Comparison of ENCODE assay signal across 1 cellular context in the genomic region with DNA sequence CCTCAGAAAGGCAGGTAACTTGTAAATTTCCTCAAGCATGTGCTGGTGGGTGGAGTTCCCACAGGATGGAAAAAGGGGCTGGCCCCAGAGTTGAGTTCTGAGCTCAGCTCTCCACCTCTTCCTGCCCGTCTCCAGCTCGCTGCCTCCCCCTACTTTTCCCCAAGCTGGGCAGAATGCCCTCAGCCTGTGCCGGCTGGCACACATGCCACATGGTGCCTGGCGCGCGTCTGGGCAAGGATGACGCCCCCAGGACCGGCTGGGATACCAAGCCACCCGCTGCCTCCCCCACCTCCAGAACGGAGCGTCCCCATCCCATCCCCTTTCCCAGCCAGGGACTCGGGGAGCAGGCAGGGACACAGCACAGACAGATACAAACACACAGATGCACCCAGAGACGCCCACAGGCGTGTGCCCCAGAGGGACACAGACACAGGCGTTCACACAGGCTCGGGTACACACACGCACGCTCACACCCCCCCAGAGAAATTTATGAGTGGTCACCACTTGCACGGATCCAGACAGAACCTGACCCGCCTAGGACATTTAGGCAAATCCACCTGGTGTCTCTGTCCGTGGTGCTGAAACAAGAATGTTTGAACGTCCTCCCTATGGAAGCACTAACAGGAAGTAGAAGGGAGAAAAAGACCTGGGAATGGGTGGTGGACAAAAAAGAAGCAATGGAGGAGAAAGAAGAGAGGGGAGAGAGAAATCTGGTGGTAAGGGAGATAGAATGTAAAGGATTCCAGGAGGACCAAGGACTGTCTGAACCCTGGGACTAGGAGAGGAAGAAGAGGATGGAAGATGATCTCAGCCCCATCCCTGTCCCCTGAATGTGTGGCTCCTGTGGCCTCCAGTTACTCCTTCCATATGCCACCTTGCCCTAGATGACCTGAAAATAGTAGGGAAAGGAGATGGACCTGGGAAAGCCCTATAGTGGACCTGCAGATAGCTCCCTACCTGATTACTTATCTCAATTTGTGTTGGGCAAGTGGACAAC.
TF ChIP-seq lines count a peak whose summit lies in the region.

No MANE protein-coding gene starts in this region.

TF ChIP-seq in HepG2, 621 proteins besides CTCF, POLR2A, EP300 and RAD21 (continued from another document and continues in another):
- TF ChIP-seq ZNF281 (CRISPR knock-in tag; IDR thresholded peaks at IDR 0.05; ENCODE audit: borderline replicate concordance) (peak; percentile 45; the same call in 1 of the 2 replicates), ZBTB3 (CRISPR knock-in tag; IDR thresholded peaks at IDR 0.05; ENCODE audit: borderline replicate concordance, low read depth) (0 out of 2 replicates have a peak, but pooled peaks have one; percentile 37), CBX2 (IDR thresholded peaks at IDR 0.05; ENCODE audit: low read depth, low read length) (no peak), CBX2 (CRISPR knock-in tag; IDR thresholded peaks at IDR 0.05; ENCODE audit: low read depth) (no peak), MLXIP (CRISPR knock-in tag; IDR thresholded peaks at IDR 0.05; ENCODE audit: borderline replicate concordance) (peak; percentile 87; the same call in 1 of the 2 replicates), SMARCC2 (IDR thresholded peaks at IDR 0.05) (no peak), TBL1XR1 (IDR thresholded peaks at IDR 0.05; ENCODE audit: borderline replicate concordance, low read length, partially characterized antibody) (no peak), SOX5 (CRISPR knock-in tag; IDR thresholded peaks at IDR 0.05; ENCODE audit: borderline replicate concordance) (peak; percentile 41; the same call in 1 of the 2 replicates), NKX3-1 (CRISPR knock-in tag; IDR thresholded peaks at IDR 0.05) (0 out of 2 replicates have a peak, but pooled peaks have one; percentile 54), SPEN (CRISPR knock-in tag; IDR thresholded peaks at IDR 0.05; ENCODE audit: low read depth) (0 out of 2 replicates have a peak, but pooled peaks have one; percentile 39), ZNF605 (CRISPR knock-in tag; IDR thresholded peaks at IDR 0.05) (peak; percentile 70; the same call in 1 of the 2 replicates), NFAT5 (CRISPR knock-in tag; IDR thresholded peaks at IDR 0.05) (peak; percentile 82), GZF1 (CRISPR knock-in tag; IDR thresholded peaks at IDR 0.05) (0 out of 2 replicates have a peak, but pooled peaks have one; percentile 32), SALL1 (CRISPR knock-in tag; IDR thresholded peaks at IDR 0.05) (peak; percentile 72), ZNF792 (CRISPR knock-in tag; IDR thresholded peaks at IDR 0.05) (peak; percentile 94), ARNTL (CRISPR knock-in tag; IDR thresholded peaks at IDR 0.05) (peak; percentile 54; the same call in 1 of the 2 replicates), MIER2 (CRISPR knock-in tag; IDR thresholded peaks at IDR 0.05) (peak; percentile 98), ZNF124 (CRISPR knock-in tag; IDR thresholded peaks at IDR 0.05) (peak; percentile 81; the same call in 1 of the 2 replicates), ZSCAN9 (CRISPR knock-in tag; IDR thresholded peaks at IDR 0.05; ENCODE audit: borderline replicate concordance) (peak; percentile 98), ZNF234 (CRISPR knock-in tag; conservative IDR thresholded peaks at IDR 0.05) (no peak), HNRNPLL (IDR thresholded peaks at IDR 0.05; ENCODE audit: low read depth, low read length, poor library complexity, severe bottlenecking) (peak; percentile 26), NR2F2 (IDR thresholded peaks at IDR 0.05; ENCODE audit: borderline replicate concordance, low read depth) (no peak), GLI4 (CRISPR knock-in tag; IDR thresholded peaks at IDR 0.05; ENCODE audit: borderline replicate concordance) (peak; percentile 51; the same call in 1 of the 2 replicates), ZNF841 (CRISPR knock-in tag; IDR thresholded peaks at IDR 0.05; ENCODE audit: borderline replicate concordance) (0 out of 2 replicates have a peak, but pooled peaks have one; percentile 49), KMT2A (CRISPR knock-in tag; IDR thresholded peaks at IDR 0.05) (0 out of 2 replicates have a peak, but pooled peaks have one; percentile 37), ZNF607 (CRISPR knock-in tag; IDR thresholded peaks at IDR 0.05; ENCODE audit: borderline replicate concordance) (no peak; the same call in 1 of the 2 replicates), ZNF788 (CRISPR knock-in tag; IDR thresholded peaks at IDR 0.05; ENCODE audit: borderline replicate concordance) (no peak), FOXA3 (CRISPR knock-in tag; IDR thresholded peaks at IDR 0.05) (peak; percentile 39; the same call in 1 of the 2 replicates), ZBTB49 (CRISPR knock-in tag; IDR thresholded peaks at IDR 0.05; ENCODE audit: borderline replicate concordance) (peak; percentile 63; the same call in 1 of the 2 replicates), ZNF558 (CRISPR knock-in tag; IDR thresholded peaks at IDR 0.05; ENCODE audit: borderline replicate concordance) (peak; percentile 69; the same call in 1 of the 2 replicates), ZNF598 (CRISPR knock-in tag; IDR thresholded peaks at IDR 0.05; ENCODE audit: borderline replicate concordance) (0 out of 2 replicates have a peak, but pooled peaks have one; percentile 54), ZNF282 (IDR thresholded peaks at IDR 0.05; ENCODE audit: partially characterized antibody) (no peak), ZNF232 (CRISPR knock-in tag; IDR thresholded peaks at IDR 0.05; ENCODE audit: borderline replicate concordance) (no peak; the same call in 1 of the 2 replicates), ZNF781 (CRISPR knock-in tag; IDR thresholded peaks at IDR 0.05; ENCODE audit: borderline replicate concordance, not compliant biosample characterization) (peak; percentile 16), MED8 (CRISPR knock-in tag; IDR thresholded peaks at IDR 0.05; ENCODE audit: insufficient replicate concordance) (no peak), ZNF709 (CRISPR knock-in tag; IDR thresholded peaks at IDR 0.05) (0 out of 2 replicates have a peak, but pooled peaks have one; percentile 46), ERF (CRISPR knock-in tag; IDR thresholded peaks at IDR 0.05) (peak; percentile 84)
- TF ChIP-seq, protein P1, sequence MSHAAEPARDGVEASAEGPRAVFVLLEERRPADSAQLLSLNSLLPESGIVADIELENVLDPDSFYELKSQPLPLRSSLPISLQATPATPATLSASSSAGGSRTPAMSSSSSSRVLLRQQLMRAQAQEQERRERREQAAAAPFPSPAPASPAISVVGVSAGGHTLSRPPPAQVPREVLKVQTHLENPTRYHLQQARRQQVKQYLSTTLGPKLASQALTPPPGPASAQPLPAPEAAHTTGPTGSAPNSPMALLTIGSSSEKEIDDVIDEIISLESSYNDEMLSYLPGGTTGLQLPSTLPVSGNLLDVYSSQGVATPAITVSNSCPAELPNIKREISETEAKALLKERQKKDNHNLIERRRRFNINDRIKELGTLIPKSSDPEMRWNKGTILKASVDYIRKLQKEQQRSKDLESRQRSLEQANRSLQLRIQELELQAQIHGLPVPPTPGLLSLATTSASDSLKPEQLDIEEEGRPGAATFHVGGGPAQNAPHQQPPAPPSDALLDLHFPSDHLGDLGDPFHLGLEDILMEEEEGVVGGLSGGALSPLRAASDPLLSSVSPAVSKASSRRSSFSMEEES (CRISPR knock-in tag; IDR thresholded peaks at IDR 0.05): peak; percentile 67; the same call in 1 of the 2 replicates
- TF ChIP-seq, protein P2, sequence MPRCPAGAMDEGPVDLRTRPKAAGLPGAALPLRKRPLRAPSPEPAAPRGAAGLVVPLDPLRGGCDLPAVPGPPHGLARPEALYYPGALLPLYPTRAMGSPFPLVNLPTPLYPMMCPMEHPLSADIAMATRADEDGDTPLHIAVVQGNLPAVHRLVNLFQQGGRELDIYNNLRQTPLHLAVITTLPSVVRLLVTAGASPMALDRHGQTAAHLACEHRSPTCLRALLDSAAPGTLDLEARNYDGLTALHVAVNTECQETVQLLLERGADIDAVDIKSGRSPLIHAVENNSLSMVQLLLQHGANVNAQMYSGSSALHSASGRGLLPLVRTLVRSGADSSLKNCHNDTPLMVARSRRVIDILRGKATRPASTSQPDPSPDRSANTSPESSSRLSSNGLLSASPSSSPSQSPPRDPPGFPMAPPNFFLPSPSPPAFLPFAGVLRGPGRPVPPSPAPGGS (CRISPR knock-in tag; IDR thresholded peaks at IDR 0.05): 0 out of 2 replicates have a peak, but pooled peaks have one; percentile 64
